In genomic region chr2:15182275-15182674, GRCh38 we compare ENCODE assay signal across 31 cellular contexts.
"Had no signal": no experiment of that assay in that cellular context is flagged by ENCODE, and none has a peak within 500 bp of the region (broad histone marks: within the 10 kb centered on the region; RNA-seq: fewer than 3 reads in every experiment).

No MANE protein-coding gene starts in this region.

- H3K27me3 Mint-ChIP-seq: activated CD4-positive, alpha-beta T cell treated with anti-CD3 and anti-CD28 coated beads, Interleukin-2, amount 10 ng/mL, durations not matched to agents 7 days and 5 days; activated naive CD8-positive, alpha-beta T cell; activated T-helper 17 cell treated with anti-CD3 and anti-CD28 coated beads, Interleukin-2, amount 50 U/mL, for 72 hours; brain; central memory CD8-positive, alpha-beta T cell; dendritic cell treated with granulocyte-macrophage colony-stimulating factor and Interleukin-4, amounts not matched to agents 40 ng/mL and 50 ng/mL, for 4 days had no signal

- H3K27me3 ChIP-seq: breast epithelium, cardiac muscle cell, dorsolateral prefrontal cortex, esophagus muscularis mucosa, heart left ventricle had no signal

- H3K4me1 Mint-ChIP-seq: WTC11 had no signal

- H3K27ac Mint-ChIP-seq: activated CD4-positive, alpha-beta T cell treated with anti-CD3 and anti-CD28 coated beads, Interleukin-2, amount 10 ng/mL, durations not matched to agents 7 days and 5 days; activated CD8-positive, alpha-beta T cell treated with anti-CD3 and anti-CD28 coated beads for 36 hours; activated naive CD8-positive, alpha-beta T cell; activated T-helper 17 cell treated with anti-CD3 and anti-CD28 coated beads, Interleukin-2, amount 50 U/mL, for 72 hours; brain; dendritic cell treated with granulocyte-macrophage colony-stimulating factor and Interleukin-4, amounts not matched to agents 40 ng/mL and 50 ng/mL, for 4 days; endodermal cell; WTC11 had no signal

- H3K4me3 ChIP-seq: breast epithelium, cardiac muscle cell, coronary artery, dorsolateral prefrontal cortex, esophagus muscularis mucosa, heart left ventricle had no signal

- H3K36me3 Mint-ChIP-seq: WTC11 had no signal

- H3K4me1 ChIP-seq: breast epithelium, esophagus muscularis mucosa, heart left ventricle had no signal

- FAIRE-seq: frontal cortex had no signal

- ATAC-seq: activated CD8-positive, alpha-beta T cell treated with anti-CD3 and anti-CD28 coated beads for 36 hours; activated T-cell treated with anti-CD3 and anti-CD28 coated beads, Interleukin-2, amount 50 U/mL, for 4 hours; activated T-helper 17 cell treated with anti-CD3 and anti-CD28 coated beads, Interleukin-2, amount 50 U/mL, for 72 hours; heart left ventricle; WTC11 had no signal

- H3K36me3 ChIP-seq: breast epithelium had no signal

- DNase-seq: activated CD4-positive, alpha-beta T cell treated with anti-CD3 and anti-CD28 coated beads for 1 hour; activated CD4-positive, alpha-beta T cell treated with anti-CD3 and anti-CD28 coated beads for 4 hours; activated CD4-positive, alpha-beta T cell treated with anti-CD3 and anti-CD28 coated beads, Interleukin-2, amount 10 ng/mL, durations not matched to agents 7 days and 5 days; activated CD4-positive, alpha-beta T cell treated with anti-CD3 and anti-CD28 coated beads, Interleukin-2, amount 50 U/mL, for 4 hours; activated CD8-positive, alpha-beta memory T cell treated with anti-CD3 and anti-CD28 coated beads for 24 hours; activated CD8-positive, alpha-beta T cell treated with anti-CD3 and anti-CD28 coated beads for 36 hours; activated effector memory CD4-positive, alpha-beta T cell treated with Interleukin-2 at 50 U/mL for 16 hours; activated gamma-delta T cell treated with Interleukin-2 at 50 U/mL for 16 hours; activated naive CD4-positive, alpha-beta T cell treated with anti-CD3 and anti-CD28 coated beads, Interleukin-2, amount 50 U/mL, for 16 hours; activated naive CD4-positive, alpha-beta T cell treated with Interleukin-2 at 50 U/mL for 16 hours; activated T-cell treated with anti-CD3 and anti-CD28 coated beads, Interleukin-2, amount 50 U/mL, for 4 hours; amygdala; aorta; dorsolateral prefrontal cortex; effector memory CD4-positive, alpha-beta T cell; endodermal cell; erythroblast; foreskin fibroblast; heart left ventricle; T-helper 2 cell had no signal

- H3K27ac ChIP-seq: breast epithelium, cardiac muscle cell, coronary artery, dorsolateral prefrontal cortex, esophagus muscularis mucosa, heart left ventricle had no signal

- H3K9me3 Mint-ChIP-seq: activated CD4-positive, alpha-beta T cell treated with anti-CD3 and anti-CD28 coated beads, Interleukin-2, amount 10 ng/mL, durations not matched to agents 7 days and 5 days; activated CD8-positive, alpha-beta T cell treated with anti-CD3 and anti-CD28 coated beads for 36 hours; activated T-cell treated with anti-CD3 and anti-CD28 coated beads, Interleukin-2, amount 50 U/mL, for 4 hours; activated T-helper 17 cell treated with anti-CD3 and anti-CD28 coated beads, Interleukin-2, amount 50 U/mL, for 72 hours; brain; central memory CD8-positive, alpha-beta T cell; dendritic cell treated with granulocyte-macrophage colony-stimulating factor and Interleukin-4, amounts not matched to agents 40 ng/mL and 50 ng/mL, for 4 days; endodermal cell; WTC11 had no signal

- H3K4me3 Mint-ChIP-seq: activated CD4-positive, alpha-beta T cell treated with anti-CD3 and anti-CD28 coated beads, Interleukin-2, amount 10 ng/mL, durations not matched to agents 7 days and 5 days; activated CD8-positive, alpha-beta T cell treated with anti-CD3 and anti-CD28 coated beads for 36 hours; activated naive CD8-positive, alpha-beta T cell; activated T-cell treated with anti-CD3 and anti-CD28 coated beads, Interleukin-2, amount 50 U/mL, for 4 hours; activated T-helper 17 cell treated with anti-CD3 and anti-CD28 coated beads, Interleukin-2, amount 50 U/mL, for 72 hours; brain; central memory CD8-positive, alpha-beta T cell; dendritic cell treated with granulocyte-macrophage colony-stimulating factor and Interleukin-4, amounts not matched to agents 40 ng/mL and 50 ng/mL, for 4 days; endodermal cell; WTC11 had no signal

- H3K9me3 ChIP-seq: breast epithelium, esophagus muscularis mucosa, heart left ventricle had no signal
